8 cellular contexts compared by ENCODE assay signal in genomic region chr16:31117384-31118222, GRCh38. TPM values are rescaled to one million over a fixed set of nuclear protein-coding genes. Genes with fewer than 3 reads are reported as not detected.
DNase-seq lines count a peak whose midpoint lies in the region; ATAC-seq and FAIRE-seq lines count a peak whose summit lies in the region.

TSS of gene KAT8 (plus strand) at chr16:31117664. CDS start at chr16:31117682, 18 bp downstream.

- DNase-seq in COLO829 (ENCODE audit: low spot score) = peak; percentile 97
- DNase-seq in HTR-8/SVneo (ENCODE audit: insufficient read length, low spot score) = peak; percentile 96
- DNase-seq in NOMO-1 treated with dmso at 0.1 percent for 144 hours (lab: John Stamatoyannopoulos, UW; ENCODE audit: unreplicated experiment) = peak; percentile 98
- DNase-seq in activated CD8-positive, alpha-beta memory T cell treated with anti-CD3 and anti-CD28 coated beads for 48 hours (ENCODE audit: low read depth in 2 of 3, low spot score in 2 of 3) = peak; percentile 89 to 92 (median 91)
- DNase-seq in mesendoderm = peak; percentile 99
- peak; percentile 94 for DNase-seq in stimulated activated CD8-positive, alpha-beta memory T cell treated with anti-CD3 and anti-CD28 coated beads, Interleukin-15, amount 100 ng/mL, for 1 hour (ENCODE audit: low read depth)

- no peak within 1 kb of the TSS for H2BK5ac ChIP-seq in mesendoderm (ENCODE audit: low read length)

- H3K9me3 ChIP-seq in endocrine pancreas (ENCODE audit: control insufficient read depth, low read length) = no peaks in the 10 kb centered on the region

- no peak within 1 kb of the TSS for H4K5ac ChIP-seq in mesendoderm (ENCODE audit: low read length)

- peak; percentile 79 for ATAC-seq in GM21367 (IDR thresholded peaks at IDR 0.05; ENCODE audit: unreplicated experiment)

- H3K4me1 ChIP-seq in endocrine pancreas (ENCODE audit: control insufficient read depth, insufficient read depth, low read length) (peaks cover 8% of the 10 kb centered on the region), mesendoderm (ENCODE audit: control insufficient read depth, low read depth, low read length) (no peaks in the 10 kb centered on the region)

- no peak within 1 kb of the TSS for H2BK15ac ChIP-seq in mesendoderm (replicated peaks; ENCODE audit: low read depth)

- H3K79me2 ChIP-seq in mesendoderm (ENCODE audit: control insufficient read depth, insufficient read depth, low read length) = peaks cover 11% of the 10 kb centered on the region

- H4K8ac ChIP-seq in mesendoderm (ENCODE audit: low read depth, low read length) = no peak within 1 kb of the TSS

- peak; percentile 89 for FAIRE-seq in HTR-8/SVneo (lab: Jason Lieb, UNC)

- peak within 1 kb of the TSS; percentile 100 for H3K4me2 ChIP-seq in mesendoderm (ENCODE audit: low read length)

- H3K27me3 ChIP-seq in endocrine pancreas (ENCODE audit: control insufficient read depth, insufficient read depth, low read length) = no peaks in the 10 kb centered on the region
- H3K27me3 ChIP-seq in mesendoderm (ENCODE audit: insufficient read depth, low read length, poor library complexity) = no peaks in the 10 kb centered on the region

- peak within 1 kb of the TSS; percentile 87 for H3K4me3 ChIP-seq in endocrine pancreas (ENCODE audit: control insufficient read depth, insufficient read depth, low read length)
- H3K4me3 ChIP-seq in mesendoderm (ENCODE audit: low read length) = peak within 1 kb of the TSS; percentile 90

- peak within 1 kb of the TSS; percentile 48 for H2BK120ac ChIP-seq in mesendoderm (ENCODE audit: low read depth, low read length)

- H3K23ac ChIP-seq in mesendoderm (ENCODE audit: low read length) = no peak within 1 kb of the TSS

- H3K9ac ChIP-seq in endocrine pancreas (ENCODE audit: control insufficient read depth, insufficient read depth, low read length) = peak within 1 kb of the TSS; percentile 70
- H3K9ac ChIP-seq in mesendoderm (ENCODE audit: low read length) = peak within 1 kb of the TSS; percentile 93

- no CpG with 5 or more reads among the region's 68 CpGs for WGBS in mesendoderm (ENCODE audit: extremely low coverage, insufficient coverage, low lambda C conversion rate)

- H3K36me3 ChIP-seq in endocrine pancreas (ENCODE audit: control insufficient read depth, insufficient read depth, low read length) (peaks cover 6% of the 10 kb centered on the region), mesendoderm (ENCODE audit: control insufficient read depth, insufficient read depth, low read length) (peaks cover 4% of the 10 kb centered on the region)

- peaks cover 11% of the 10 kb centered on the region for H3K79me1 ChIP-seq in mesendoderm (ENCODE audit: low read length)

- peak within 1 kb of the TSS; percentile 76 for H3K4ac ChIP-seq in mesendoderm (ENCODE audit: low read depth, low read length)

- peak within 1 kb of the TSS; percentile 99 for H3K18ac ChIP-seq in mesendoderm (ENCODE audit: low read length)

- H3K27ac ChIP-seq in mesendoderm (ENCODE audit: low read depth, low read length) = peak within 1 kb of the TSS; percentile 80

- peak within 1 kb of the TSS; percentile 96 for H3K56ac ChIP-seq in mesendoderm (ENCODE audit: low read length)

- no peak within 1 kb of the TSS for H2AK5ac ChIP-seq in mesendoderm (ENCODE audit: low read length)

RNA-seq across cellular contexts. Expression of gene KAT8, which starts in this region (rescaled TPM):
- 33.3 TPM for polyA plus RNA-seq in mesendoderm (2013, experiment 1 of 2)
- 35.2 TPM for polyA plus RNA-seq in mesendoderm (2013, experiment 2 of 2)

Comparison
In these comparisons a context has a peak if more than half of its experiments do, and no peak if none do; other contexts are left out.
1. Peak in every context shown above with its lines: DNase-seq, ATAC-seq, H3K4me3 ChIP-seq and H3K27ac ChIP-seq.